6 cellular contexts compared by ENCODE assay signal in the genomic region with DNA sequence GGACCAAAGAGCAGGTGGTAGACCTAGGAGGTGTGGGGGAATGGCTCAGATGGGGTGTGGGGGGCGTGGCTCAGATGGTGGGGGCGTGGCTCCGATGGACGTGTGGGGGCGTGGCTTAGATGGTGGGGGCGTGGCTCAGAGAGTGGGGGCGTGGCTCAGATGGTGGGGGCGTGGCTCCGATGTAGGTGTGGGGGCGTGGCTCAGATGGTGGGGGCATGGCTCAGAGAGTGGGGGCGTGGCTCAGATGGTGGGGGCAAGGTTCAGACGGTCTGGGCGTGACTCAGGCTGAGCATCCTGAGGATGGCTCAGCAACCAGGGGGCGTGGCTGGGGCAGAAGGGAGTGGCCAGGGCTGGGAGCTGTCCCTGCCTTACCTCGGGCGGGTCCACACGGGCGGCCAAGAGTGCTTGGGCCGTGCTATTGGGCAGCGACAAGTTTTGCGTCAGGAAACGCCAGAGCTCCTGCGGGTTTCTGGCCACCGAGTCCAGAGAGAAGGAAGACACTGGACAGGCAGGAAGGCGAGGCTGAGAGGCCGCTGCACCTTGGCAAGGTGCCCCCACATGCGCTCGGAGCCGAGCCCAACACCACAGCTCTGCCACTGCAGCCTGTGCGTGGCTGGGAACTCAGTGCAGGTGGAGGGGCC. TPM values are rescaled to one million over a fixed set of nuclear protein-coding genes. Genes with fewer than 3 reads are reported as not detected.
DNase-seq lines count a peak whose midpoint lies in the region; ATAC-seq lines count a peak whose summit lies in the region.

No MANE protein-coding gene starts in this region.

- no peaks in the 10 kb centered on the region for H3K36me3 Mint-ChIP-seq in activated CD8-positive, alpha-beta memory T cell treated with anti-CD3 and anti-CD28 coated beads, Interleukin-2, amount 10 ng/mL, durations not matched to agents 7 days and 5 days

- H3K9me3 Mint-ChIP-seq in activated CD8-positive, alpha-beta memory T cell treated with anti-CD3 and anti-CD28 coated beads, Interleukin-2, amount 10 ng/mL, durations not matched to agents 7 days and 5 days (ENCODE audit: low read depth), result no peaks in the 10 kb centered on the region

- DNase-seq in AG08395 (ENCODE audit: low spot score), result peak; percentile 69
- DNase-seq in Kasumi-1 (lab: John Stamatoyannopoulos, UW), result peak; percentile 14 to 46
- DNase-seq in activated CD8-positive, alpha-beta memory T cell treated with anti-CD3 and anti-CD28 coated beads, Interleukin-2, amount 10 ng/mL, durations not matched to agents 7 days and 5 days, result peak; percentile 87
- DNase-seq in hypothalamus (lab: John Stamatoyannopoulos, UW), result peak in 43 of 51 donors; percentile 15 to 95 (median 80)
- peak; percentile 79 for DNase-seq in stimulated activated naive CD4-positive, alpha-beta T cell treated with Interleukin-2 at 50 U/mL for 16 hours (lab: John Stamatoyannopoulos, UW)

- peaks cover under 1% of the 10 kb centered on the region for H3K27me3 Mint-ChIP-seq in activated CD8-positive, alpha-beta memory T cell treated with anti-CD3 and anti-CD28 coated beads, Interleukin-2, amount 10 ng/mL, durations not matched to agents 7 days and 5 days

- CTCF ChIA-PET in activated CD8-positive, alpha-beta memory T cell treated with anti-CD3 and anti-CD28 coated beads, Interleukin-2, amount 10 ng/mL, durations not matched to agents 7 days and 5 days (lab: Charles Lee), result interaction anchor here (0.6 to 9.7 kb wide), 5 partner anchors 14 to 214 kb away, joined by 3 to 79 read pairs (median 4); no protein-coding TSS in a partner anchor

- peak; percentile 85 for ATAC-seq in activated CD8-positive, alpha-beta memory T cell treated with anti-CD3 and anti-CD28 coated beads, Interleukin-2, amount 10 ng/mL, durations not matched to agents 7 days and 5 days
- no peak for ATAC-seq in GM18907 (IDR thresholded peaks at IDR 0.05; ENCODE audit: unreplicated experiment)

- H3K27ac Mint-ChIP-seq in activated CD8-positive, alpha-beta memory T cell treated with anti-CD3 and anti-CD28 coated beads, Interleukin-2, amount 10 ng/mL, durations not matched to agents 7 days and 5 days, result no peak overlapping the region

- H3K4me3 Mint-ChIP-seq in activated CD8-positive, alpha-beta memory T cell treated with anti-CD3 and anti-CD28 coated beads, Interleukin-2, amount 10 ng/mL, durations not matched to agents 7 days and 5 days, result no peak overlapping the region

- H3K4me1 Mint-ChIP-seq in activated CD8-positive, alpha-beta memory T cell treated with anti-CD3 and anti-CD28 coated beads, Interleukin-2, amount 10 ng/mL, durations not matched to agents 7 days and 5 days, result peaks cover 18% of the 10 kb centered on the region

RNA-seq across cellular contexts. Expression of gene ABCA2, which starts 5.9 kb away (rescaled TPM):
- total RNA-seq in activated CD8-positive, alpha-beta memory T cell treated with anti-CD3 and anti-CD28 coated beads, Interleukin-2, amount 10 ng/mL, durations not matched to agents 7 days and 5 days, result 10 to 100 TPM; 30.0 to 73.6 TPM

RNA-seq across cellular contexts. Expression of gene FUT7, which starts 9.8 kb away (rescaled TPM):
- total RNA-seq in activated CD8-positive, alpha-beta memory T cell treated with anti-CD3 and anti-CD28 coated beads, Interleukin-2, amount 10 ng/mL, durations not matched to agents 7 days and 5 days, result 1 to 10 TPM in 1 of 2 experiments, under 1 TPM in 1; 0.68 to 2.8 TPM

RNA-seq across cellular contexts. Expression of gene NPDC1, which starts 23.9 kb away (rescaled TPM):
- 10 to 100 TPM; 30.4 to 55.6 TPM for total RNA-seq in activated CD8-positive, alpha-beta memory T cell treated with anti-CD3 and anti-CD28 coated beads, Interleukin-2, amount 10 ng/mL, durations not matched to agents 7 days and 5 days

RNA-seq across cellular contexts. Expression of gene CLIC3, which starts 25.7 kb away (rescaled TPM):
- total RNA-seq in activated CD8-positive, alpha-beta memory T cell treated with anti-CD3 and anti-CD28 coated beads, Interleukin-2, amount 10 ng/mL, durations not matched to agents 7 days and 5 days, result 1 to 10 TPM; 3.8 to 7.8 TPM

RNA-seq across cellular contexts. Expression of gene PAXX, which starts 29.9 kb away (rescaled TPM):
- total RNA-seq in activated CD8-positive, alpha-beta memory T cell treated with anti-CD3 and anti-CD28 coated beads, Interleukin-2, amount 10 ng/mL, durations not matched to agents 7 days and 5 days, result 10 to 100 TPM; 68.6 to 94.8 TPM

Comparison
In these comparisons a context has a peak if more than half of its experiments do, and no peak if none do; other contexts are left out.
1. DNase-seq: peak in every context shown above with its lines; median percentile 87 in activated CD8-positive, alpha-beta memory T cell treated with anti-CD3 and anti-CD28 coated beads, Interleukin-2, amount 10 ng/mL, durations not matched to agents 7 days and 5 days; 80 in hypothalamus; 79 in stimulated activated naive CD4-positive, alpha-beta T cell treated with Interleukin-2 at 50 U/mL for 16 hours; 69 in AG08395; 30 in Kasumi-1.